Comparison of ENCODE assay signal across 8 cellular contexts in the genomic region with DNA sequence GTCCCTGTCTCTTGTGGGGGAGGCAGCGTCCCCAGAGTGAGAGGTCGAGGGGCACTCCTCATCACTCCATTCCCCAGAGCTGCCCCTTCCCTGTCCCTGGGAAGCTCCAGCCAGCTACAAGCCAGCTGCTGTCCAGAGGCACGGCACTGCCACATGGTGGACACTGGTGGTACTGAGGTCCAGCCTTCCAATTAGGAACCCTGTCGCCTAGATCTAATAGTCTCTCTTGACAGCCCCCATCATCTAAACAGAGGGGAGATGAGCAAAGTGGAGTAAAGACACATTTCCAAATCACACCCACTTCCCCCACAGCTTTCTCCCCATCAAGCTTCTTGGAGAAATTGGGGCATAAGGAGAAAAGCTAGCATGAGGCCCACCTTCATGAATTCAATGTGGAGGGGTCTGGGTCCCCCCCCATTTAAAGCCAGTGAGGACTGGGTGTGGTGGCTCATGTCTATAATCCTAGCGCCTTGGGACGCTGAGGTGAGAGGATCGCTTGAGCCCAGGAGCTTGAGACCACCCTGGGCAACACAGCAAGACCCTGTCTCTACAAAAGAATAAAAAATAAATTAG. TPM values are rescaled to one million over a fixed set of nuclear protein-coding genes. Genes with fewer than 3 reads are reported as not detected.
DNase-seq lines count a peak whose midpoint lies in the region; ATAC-seq and TF ChIP-seq lines count a peak whose summit lies in the region.

No MANE protein-coding gene starts in this region.

- no peaks in the 10 kb centered on the region for H3K36me3 ChIP-seq in PC-9 (ENCODE audit: low read depth)

- H4K20me1 ChIP-seq in PC-9 (ENCODE audit: insufficient read depth) = no peaks in the 10 kb centered on the region

- TF ChIP-seq EP300 in Ishikawa (IDR thresholded peaks at IDR 0.05; ENCODE audit: borderline replicate concordance) = no peak

- no peaks in the 10 kb centered on the region for H3F3A ChIP-seq in PC-9 (ENCODE audit: insufficient read depth, low read depth)

- H3K27me3 ChIP-seq in PC-9 (ENCODE audit: insufficient read depth, low read depth) (no peaks in the 10 kb centered on the region), right cardiac atrium (ENCODE audit: control insufficient read depth, insufficient read depth) (no peaks in the 10 kb centered on the region)

- no peak overlapping the region for H3K4me3 ChIP-seq in PC-9
- no peak overlapping the region for H3K4me3 ChIP-seq in right cardiac atrium (ENCODE audit: low read length)

- no peaks in the 10 kb centered on the region for H3K79me2 ChIP-seq in PC-9 (ENCODE audit: low read depth)

- BruUV-seq in PC-9 (replicated peaks; lab: Mats Ljungman, UMichigan) = no TSS peak

- no peaks in the 10 kb centered on the region for H3K9me3 ChIP-seq in PC-9 (ENCODE audit: insufficient read depth, low read depth)
- H3K9me3 ChIP-seq in right cardiac atrium (ENCODE audit: control insufficient read depth, low read length) = no peaks in the 10 kb centered on the region

- no peak overlapping the region for H3K4me2 ChIP-seq in PC-9

- POLR2A ChIA-PET in PC-9 (lab: Charles Lee; ENCODE audit: unreplicated experiment) = interaction anchor here (0.6 to 0.7 kb wide), 2 partner anchors 138 to 145 kb away, joined by 3 read pairs; no protein-coding TSS in a partner anchor

- H3K27ac ChIP-seq in PC-9 (no peak overlapping the region), right cardiac atrium (ENCODE audit: low read length) (peak overlapping the region; percentile 79)

- TF ChIP-seq CTCF in PC-9 (conservative IDR thresholded peaks at IDR 0.05) = peak; percentile 91

- intact Hi-C loops in PC-9 (cut with micrococcal nuclease; ENCODE audit: unreplicated experiment) = loop anchor here (1.0 to 10.0 kb wide), 4 partner anchors 146 to 452 kb away; no protein-coding TSS in a partner anchor
- intact Hi-C loops in right cardiac atrium (cut with DNase I) = loop anchor here in 3 of 4 donors (2.0 kb wide), 1 partner anchor 144 kb away; no protein-coding TSS in a partner anchor

- ATAC-seq in right cardiac atrium (peak; percentile 82 to 83), HG03039 (IDR thresholded peaks at IDR 0.05; ENCODE audit: unreplicated experiment) (no peak)

- peaks cover 35% of the 10 kb centered on the region for H3K4me1 ChIP-seq in PC-9 (replicated peaks; ENCODE audit: insufficient read depth)
- H3K4me1 ChIP-seq in right cardiac atrium (ENCODE audit: control insufficient read depth, insufficient read depth, low read length) = no peaks in the 10 kb centered on the region

- WGBS in right cardiac atrium = 17% methylated on average over 7 of the region's 7 CpGs

- CTCF ChIA-PET in PC-9 (lab: Charles Lee) = interaction anchor here (0.5 to 1.8 kb wide), 11 partner anchors 43 to 384 kb away, joined by 3 to 30 read pairs (median 4); no protein-coding TSS in a partner anchor

- DNase-seq in activated effector memory CD4-positive, alpha-beta T cell treated with anti-CD3 and anti-CD28 coated beads, Interleukin-2, amount 50 U/mL, for 16 hours = peak; percentile 80
- no peak for DNase-seq in activated effector memory CD4-positive, alpha-beta T cell treated with Interleukin-2 at 50 U/mL for 16 hours
- peak; percentile 47 to 73 for DNase-seq in PC-9
- peak in 53 of 56 donors; percentile 7 to 82 (median 52) for DNase-seq in amygdala (lab: John Stamatoyannopoulos, UW)
- DNase-seq in right cardiac atrium = peak; percentile 79 to 94 (median 91)
- peak; percentile 50 for DNase-seq in putamen (ENCODE audit: low spot score)

- no peak overlapping the region for H2AFZ ChIP-seq in PC-9

- no peaks in the 10 kb centered on the region for H3K9me2 ChIP-seq in PC-9 (ENCODE audit: insufficient read depth)

- peak; percentile 99 for TF ChIP-seq RAD21 in Ishikawa (IDR thresholded peaks at IDR 0.05; ENCODE audit: low read depth)

TF ChIP-seq in Ishikawa, 13 proteins besides CTCF, POLR2A, EP300 and RAD21:
- TF ChIP-seq, protein P1, sequence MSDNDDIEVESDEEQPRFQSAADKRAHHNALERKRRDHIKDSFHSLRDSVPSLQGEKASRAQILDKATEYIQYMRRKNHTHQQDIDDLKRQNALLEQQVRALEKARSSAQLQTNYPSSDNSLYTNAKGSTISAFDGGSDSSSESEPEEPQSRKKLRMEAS (IDR thresholded peaks at IDR 0.05) = no peak
- no peak for TF ChIP-seq ZBTB7A (IDR thresholded peaks at IDR 0.05; ENCODE audit: low read depth)
- TF ChIP-seq NFIC (IDR thresholded peaks at IDR 0.05) = no peak
- TF ChIP-seq, protein P2, sequence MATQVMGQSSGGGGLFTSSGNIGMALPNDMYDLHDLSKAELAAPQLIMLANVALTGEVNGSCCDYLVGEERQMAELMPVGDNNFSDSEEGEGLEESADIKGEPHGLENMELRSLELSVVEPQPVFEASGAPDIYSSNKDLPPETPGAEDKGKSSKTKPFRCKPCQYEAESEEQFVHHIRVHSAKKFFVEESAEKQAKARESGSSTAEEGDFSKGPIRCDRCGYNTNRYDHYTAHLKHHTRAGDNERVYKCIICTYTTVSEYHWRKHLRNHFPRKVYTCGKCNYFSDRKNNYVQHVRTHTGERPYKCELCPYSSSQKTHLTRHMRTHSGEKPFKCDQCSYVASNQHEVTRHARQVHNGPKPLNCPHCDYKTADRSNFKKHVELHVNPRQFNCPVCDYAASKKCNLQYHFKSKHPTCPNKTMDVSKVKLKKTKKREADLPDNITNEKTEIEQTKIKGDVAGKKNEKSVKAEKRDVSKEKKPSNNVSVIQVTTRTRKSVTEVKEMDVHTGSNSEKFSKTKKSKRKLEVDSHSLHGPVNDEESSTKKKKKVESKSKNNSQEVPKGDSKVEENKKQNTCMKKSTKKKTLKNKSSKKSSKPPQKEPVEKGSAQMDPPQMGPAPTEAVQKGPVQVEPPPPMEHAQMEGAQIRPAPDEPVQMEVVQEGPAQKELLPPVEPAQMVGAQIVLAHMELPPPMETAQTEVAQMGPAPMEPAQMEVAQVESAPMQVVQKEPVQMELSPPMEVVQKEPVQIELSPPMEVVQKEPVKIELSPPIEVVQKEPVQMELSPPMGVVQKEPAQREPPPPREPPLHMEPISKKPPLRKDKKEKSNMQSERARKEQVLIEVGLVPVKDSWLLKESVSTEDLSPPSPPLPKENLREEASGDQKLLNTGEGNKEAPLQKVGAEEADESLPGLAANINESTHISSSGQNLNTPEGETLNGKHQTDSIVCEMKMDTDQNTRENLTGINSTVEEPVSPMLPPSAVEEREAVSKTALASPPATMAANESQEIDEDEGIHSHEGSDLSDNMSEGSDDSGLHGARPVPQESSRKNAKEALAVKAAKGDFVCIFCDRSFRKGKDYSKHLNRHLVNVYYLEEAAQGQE (IDR thresholded peaks at IDR 0.05; ENCODE audit: low read depth) = no peak
- TF ChIP-seq EGR1 (IDR thresholded peaks at IDR 0.05) = no peak
- no peak for TF ChIP-seq CREB1 (IDR thresholded peaks at IDR 0.05; ENCODE audit: low read depth)
- no peak for TF ChIP-seq FOXM1 (IDR thresholded peaks at IDR 0.05; ENCODE audit: borderline replicate concordance, low read depth)
- TF ChIP-seq, protein P3, sequence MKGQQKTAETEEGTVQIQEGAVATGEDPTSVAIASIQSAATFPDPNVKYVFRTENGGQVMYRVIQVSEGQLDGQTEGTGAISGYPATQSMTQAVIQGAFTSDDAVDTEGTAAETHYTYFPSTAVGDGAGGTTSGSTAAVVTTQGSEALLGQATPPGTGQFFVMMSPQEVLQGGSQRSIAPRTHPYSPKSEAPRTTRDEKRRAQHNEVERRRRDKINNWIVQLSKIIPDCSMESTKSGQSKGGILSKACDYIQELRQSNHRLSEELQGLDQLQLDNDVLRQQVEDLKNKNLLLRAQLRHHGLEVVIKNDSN (IDR thresholded peaks at IDR 0.05) = no peak
- no peak for TF ChIP-seq YY1 (IDR thresholded peaks at IDR 0.05; ENCODE audit: low read depth)
- TF ChIP-seq TEAD4 (IDR thresholded peaks at IDR 0.05) = no peak
- TF ChIP-seq TCF12 (IDR thresholded peaks at IDR 0.05; ENCODE audit: low read depth) = no peak

RNA-seq across cellular contexts. Expression of a gene that starts 2.1 kb away (rescaled TPM):
- total RNA-seq in PC-9 (2021) = 0.73 and 0.90 TPM in 2 replicates
- total RNA-seq in right cardiac atrium = not detected
- polyA plus RNA-seq in right cardiac atrium = not detected

RNA-seq across cellular contexts. Expression of a gene that starts 6.6 kb away (rescaled TPM):
- not detected in 2 replicates for total RNA-seq in PC-9 (2021)
- 1 to 10 TPM; 1.6 to 3.1 (median 2.5) TPM for total RNA-seq in right cardiac atrium
- polyA plus RNA-seq in right cardiac atrium = 0.59 TPM

RNA-seq across cellular contexts. Expression of a gene that starts 18.4 kb away (rescaled TPM):
- total RNA-seq in PC-9 (2021) = 0.35 TPM in 1 of 2 replicates, not detected in the other
- total RNA-seq in right cardiac atrium = not detected
- not detected for polyA plus RNA-seq in right cardiac atrium

RNA-seq across cellular contexts. Expression of a gene that starts 22.2 kb away (rescaled TPM):
- total RNA-seq in PC-9 (2021) = 54.4 and 65.1 TPM in 2 replicates
- total RNA-seq in right cardiac atrium = 10 to 100 TPM; 68.3 to 85.2 (median 76.5) TPM
- polyA plus RNA-seq in right cardiac atrium = 23.1 TPM

RNA-seq across cellular contexts. Expression of a gene that starts 26.6 kb away (rescaled TPM):
- total RNA-seq in PC-9 (2021) = not detected in 2 replicates
- total RNA-seq in right cardiac atrium = 10 to 100 TPM in 1 of 4 donors, 1 to 10 TPM in 3; 4.8 to 10.2 (median 7.5) TPM
- polyA plus RNA-seq in right cardiac atrium = 3.0 TPM
